ENCODE assay signal across 11 cellular contexts in the genomic region with DNA sequence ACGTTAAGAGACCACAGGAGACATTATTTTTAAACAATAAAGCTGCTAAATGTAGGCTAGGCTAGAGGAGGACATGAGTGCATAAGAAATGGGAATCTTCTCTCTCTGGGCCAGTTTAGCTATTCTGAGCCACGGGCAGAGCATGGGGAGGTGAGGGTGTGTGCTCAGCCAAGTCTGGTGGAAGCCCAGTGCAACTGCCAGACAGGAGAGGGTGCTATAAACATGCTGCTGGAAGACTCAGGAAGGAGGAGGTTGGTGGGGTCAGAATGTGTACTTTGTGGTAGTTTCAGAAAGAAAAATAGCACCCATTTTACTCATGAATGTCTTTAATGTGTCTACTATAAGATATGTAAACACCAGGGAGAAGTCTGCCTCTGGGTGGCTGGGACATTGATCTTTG. TPM values are rescaled to one million over a fixed set of nuclear protein-coding genes. Genes with fewer than 3 reads are reported as not detected.
DNase-seq lines count a peak whose midpoint lies in the region; ATAC-seq and TF ChIP-seq lines count a peak whose summit lies in the region.
"Had no signal": no experiment of that assay in that cellular context is flagged by ENCODE, and none has a peak within 500 bp of the region (broad histone marks: within the 10 kb centered on the region; RNA-seq: fewer than 3 reads in every experiment).

No MANE protein-coding gene starts in this region.

- ATAC-seq in PC-3, result 0 out of 2 replicates have a peak, but pooled peaks have one; percentile 20
- ATAC-seq in HG03565 (IDR thresholded peaks at IDR 0.05; ENCODE audit: unreplicated experiment), result no peak
- ATAC-seq: activated T-cell treated with anti-CD3 and anti-CD28 coated beads, Interleukin-2, amount 50 U/mL, for 4 hours; CD8-positive, alpha-beta T cell had no signal

- peaks cover 82% of the 10 kb centered on the region for H3K27me3 Mint-ChIP-seq in MCF 10A (ENCODE audit: insufficient read depth, unreplicated experiment)
- H3K27me3 Mint-ChIP-seq: memory B cell had no signal

- H3K27ac ChIP-seq in breast epithelium (no peak overlapping the region), PC-3 (ENCODE audit: low read length) (no peak overlapping the region), left ventricle myocardium inferior (replicated peaks) (no peak overlapping the region)

- peaks cover 17% of the 10 kb centered on the region for H3K9me3 Mint-ChIP-seq in MCF 10A (ENCODE audit: unreplicated experiment)

- H3K27ac Mint-ChIP-seq in MCF 10A (ENCODE audit: low read depth, unreplicated experiment), result no peak overlapping the region
- H3K27ac Mint-ChIP-seq: CD8-positive, alpha-beta T cell; memory B cell had no signal

- intact Hi-C loops in MCF 10A (cut with micrococcal nuclease), result loop anchor here (10.0 kb wide), 1 partner anchor 525 kb away; no protein-coding TSS in a partner anchor
- intact Hi-C loops in breast epithelium (cut with DNase I; ENCODE audit: low total_unique reads), result no loop called here
- intact Hi-C loops in PC-3 (cut with micrococcal nuclease), result no loop called here
- intact Hi-C loops in left ventricle myocardium inferior (cut with micrococcal nuclease), result no loop called here

- no peak overlapping the region for H3K4me2 ChIP-seq in PC-3 (ENCODE audit: low read length)

- no peaks in the 10 kb centered on the region for H3K4me1 Mint-ChIP-seq in MCF 10A (ENCODE audit: insufficient read depth, unreplicated experiment)

- TF ChIP-seq CTCF in MCF 10A (IDR thresholded peaks at IDR 0.05; ENCODE audit: unreplicated experiment) (peak; percentile 25), breast epithelium (IDR thresholded peaks at IDR 0.05) (no peak), PC-3 (conservative IDR thresholded peaks at IDR 0.05; ENCODE audit: low read depth, low read length) (peak; percentile 55), left ventricle myocardium inferior (IDR thresholded peaks at IDR 0.05; ENCODE audit: borderline replicate concordance) (peak; percentile 53)

- no peaks in the 10 kb centered on the region for H3K9me2 ChIP-seq in PC-3 (replicated peaks; ENCODE audit: low read length)

- POLR2A ChIA-PET in MCF 10A (lab: Yijun Ruan, JAX) (interaction anchor here (0.5 kb wide), 1 partner anchor 19 kb away, joined by 3 read pairs; no protein-coding TSS in a partner anchor), PC-3 (lab: Charles Lee; ENCODE audit: unreplicated experiment) (no interaction called here)

- no peak overlapping the region for H3K4me3 Mint-ChIP-seq in MCF 10A (ENCODE audit: unreplicated experiment)
- H3K4me3 Mint-ChIP-seq: activated T-cell treated with anti-CD3 and anti-CD28 coated beads, Interleukin-2, amount 50 U/mL, for 4 hours; CD8-positive, alpha-beta T cell; memory B cell had no signal

- no peak overlapping the region for H3K9ac ChIP-seq in PC-3 (ENCODE audit: low read length)

- H3K27me3 ChIP-seq in breast epithelium, result peaks cover 0 to 14% of the 10 kb centered on the region in 2 donors
- H3K27me3 ChIP-seq in PC-3 (ENCODE audit: low read length), result peaks cover 79% of the 10 kb centered on the region
- peaks cover 66% of the 10 kb centered on the region for H3K27me3 ChIP-seq in left ventricle myocardium inferior (ENCODE audit: low read depth)

- no peaks in the 10 kb centered on the region for H3K79me2 ChIP-seq in PC-3 (ENCODE audit: low read length)

- H3K4me3 ChIP-seq in breast epithelium, result no peak overlapping the region
- no peak overlapping the region for H3K4me3 ChIP-seq in PC-3 (ENCODE audit: low read length)
- no peak overlapping the region for H3K4me3 ChIP-seq in left ventricle myocardium inferior

- H2AFZ ChIP-seq in PC-3 (ENCODE audit: low read length), result no peak overlapping the region

- H3K4me1 ChIP-seq in breast epithelium (no peaks in the 10 kb centered on the region), PC-3 (ENCODE audit: insufficient read depth, low read length) (no peaks in the 10 kb centered on the region), left ventricle myocardium inferior (peaks cover 5% of the 10 kb centered on the region)

- no peaks in the 10 kb centered on the region for H3F3A ChIP-seq in PC-3 (ENCODE audit: low read length, unreplicated experiment)

- CTCF ChIA-PET in MCF 10A (lab: Yijun Ruan, JAX), result interaction anchor here (0.6 to 1.1 kb wide), 5 partner anchors 11 to 590 kb away, joined by 3 to 4 read pairs (median 3); no protein-coding TSS in a partner anchor
- CTCF ChIA-PET in PC-3 (lab: Charles Lee), result interaction anchor here (0.5 kb wide), 1 partner anchor 92 kb away, joined by 3 read pairs; no protein-coding TSS in a partner anchor

- H3K36me3 ChIP-seq in breast epithelium, result no peaks in the 10 kb centered on the region
- H3K36me3 ChIP-seq in PC-3 (ENCODE audit: low read depth, low read length), result no peaks in the 10 kb centered on the region
- no peaks in the 10 kb centered on the region for H3K36me3 ChIP-seq in left ventricle myocardium inferior

- BruUV-seq in MCF 10A (replicated peaks; lab: Mats Ljungman, UMichigan), result no TSS peak
- no TSS peak for BruUV-seq in PC-3 (replicated peaks; lab: Mats Ljungman, UMichigan)

- no peaks in the 10 kb centered on the region for H4K20me1 ChIP-seq in PC-3 (ENCODE audit: low read length)

- DNase-seq in MCF 10A (ENCODE audit: unreplicated experiment) (no peak), breast epithelium (ENCODE audit: low spot score in 2 of 2) (no peak), PC-3 (peak; percentile 34), left ventricle myocardium inferior (no peak), germinal center (ENCODE audit: low spot score) (no peak), cortex of kidney (lab: John Stamatoyannopoulos, UW) (no peak), SW 1271 (lab: John Stamatoyannopoulos, UW) (no peak)
- DNase-seq: activated T-cell treated with anti-CD3 and anti-CD28 coated beads, Interleukin-2, amount 50 U/mL, for 4 hours had no signal

- H3K9me3 ChIP-seq in breast epithelium (peaks cover 0 to 12% of the 10 kb centered on the region in 2 donors), PC-3 (ENCODE audit: low read length) (0 out of 2 replicates have a peak, but pooled peaks cover 6% of the 10 kb centered on the region), left ventricle myocardium inferior (replicated peaks) (peaks cover 15% of the 10 kb centered on the region)

- TF ChIP-seq POLR2A in breast epithelium (IDR thresholded peaks at IDR 0.05), result no peak

- H3K36me3 Mint-ChIP-seq in MCF 10A (ENCODE audit: insufficient read depth, unreplicated experiment), result no peaks in the 10 kb centered on the region
- H3K36me3 Mint-ChIP-seq: CD8-positive, alpha-beta T cell had no signal

RNA-seq across cellular contexts. Expression of a gene that starts 5.9 kb away (rescaled TPM):
- not detected in 2 replicates for total RNA-seq in MCF 10A (2022)
- total RNA-seq in breast epithelium, result 1 to 10 TPM in 2 of 3 donors, under 1 TPM in 1; 0.16 to 2.9 (median 2.6) TPM
- total RNA-seq in PC-3 (2014; rRNA removed), result 0.07 TPM in 1 of 2 replicates, not detected in the other
- 2.2 TPM for total RNA-seq in left ventricle myocardium inferior

Comparison
In these comparisons a context has a peak if more than half of its experiments do, and no peak if none do; other contexts are left out.
1. CTCF ChIP-seq: peak in MCF 10A (single experiment), PC-3 (single experiment) and left ventricle myocardium inferior (single experiment); none in breast epithelium (0 of 3).